7 cellular contexts compared by ENCODE assay signal in the genomic region with DNA sequence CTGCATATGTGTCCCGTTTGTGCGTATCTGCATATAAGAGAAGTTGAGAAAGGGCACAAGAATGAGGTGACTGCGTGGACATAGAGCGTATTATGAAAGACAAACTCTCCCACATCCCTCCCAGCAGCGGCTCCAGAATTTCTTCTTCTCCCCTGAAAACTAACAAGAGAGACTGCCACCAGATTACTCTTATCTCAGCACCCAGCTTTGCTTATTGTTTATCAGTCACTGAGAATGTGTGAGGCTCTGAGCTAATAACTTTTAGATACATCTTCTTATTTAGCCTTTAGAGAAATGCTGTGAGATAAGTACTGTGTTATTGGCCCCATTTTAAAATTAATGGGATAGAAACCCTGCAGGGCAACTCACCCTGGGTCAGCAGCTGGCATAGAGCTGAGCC. TPM values are rescaled to one million over a fixed set of nuclear protein-coding genes. Genes with fewer than 3 reads are reported as not detected.
"Had no signal": no experiment of that assay in that cellular context is flagged by ENCODE, and none has a peak within 500 bp of the region (broad histone marks: within the 10 kb centered on the region; RNA-seq: fewer than 3 reads in every experiment).

No MANE protein-coding gene starts in this region.

RNA-seq across cellular contexts. Expression of gene GYPA, which starts 20.8 kb away (rescaled TPM):
- total RNA-seq: GM23248, GM23338, H1, H4, H7, H9, HFFc6 had no signal
- polyA plus RNA-seq: GM23248, GM23338, H1 had no signal
